ENCODE assay signal across 1 cellular context in the genomic region with DNA sequence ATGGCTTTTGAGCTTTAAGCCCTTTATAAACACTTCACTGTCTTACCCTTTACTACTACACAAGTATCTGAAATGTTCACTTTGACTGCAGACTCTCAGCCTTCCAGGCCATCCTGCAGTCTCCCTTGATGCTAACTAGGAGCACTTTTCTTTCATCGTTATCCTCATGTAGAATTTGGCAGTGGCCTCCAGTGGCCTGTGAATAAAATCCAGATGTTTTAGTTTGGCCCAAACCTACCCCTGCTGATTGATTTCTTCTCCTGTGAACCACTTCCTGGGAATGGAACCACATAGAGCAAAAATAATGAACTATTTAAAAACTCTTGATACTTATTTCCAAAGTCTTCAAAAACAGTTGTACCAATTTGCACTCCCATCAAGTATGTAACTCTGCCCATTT.
TF ChIP-seq lines count a peak whose summit lies in the region.

No MANE protein-coding gene starts in this region.

TF ChIP-seq in GM12878, 131 proteins besides CTCF, POLR2A, EP300 and RAD21 (continued from another document):
- TF ChIP-seq, protein P1, sequence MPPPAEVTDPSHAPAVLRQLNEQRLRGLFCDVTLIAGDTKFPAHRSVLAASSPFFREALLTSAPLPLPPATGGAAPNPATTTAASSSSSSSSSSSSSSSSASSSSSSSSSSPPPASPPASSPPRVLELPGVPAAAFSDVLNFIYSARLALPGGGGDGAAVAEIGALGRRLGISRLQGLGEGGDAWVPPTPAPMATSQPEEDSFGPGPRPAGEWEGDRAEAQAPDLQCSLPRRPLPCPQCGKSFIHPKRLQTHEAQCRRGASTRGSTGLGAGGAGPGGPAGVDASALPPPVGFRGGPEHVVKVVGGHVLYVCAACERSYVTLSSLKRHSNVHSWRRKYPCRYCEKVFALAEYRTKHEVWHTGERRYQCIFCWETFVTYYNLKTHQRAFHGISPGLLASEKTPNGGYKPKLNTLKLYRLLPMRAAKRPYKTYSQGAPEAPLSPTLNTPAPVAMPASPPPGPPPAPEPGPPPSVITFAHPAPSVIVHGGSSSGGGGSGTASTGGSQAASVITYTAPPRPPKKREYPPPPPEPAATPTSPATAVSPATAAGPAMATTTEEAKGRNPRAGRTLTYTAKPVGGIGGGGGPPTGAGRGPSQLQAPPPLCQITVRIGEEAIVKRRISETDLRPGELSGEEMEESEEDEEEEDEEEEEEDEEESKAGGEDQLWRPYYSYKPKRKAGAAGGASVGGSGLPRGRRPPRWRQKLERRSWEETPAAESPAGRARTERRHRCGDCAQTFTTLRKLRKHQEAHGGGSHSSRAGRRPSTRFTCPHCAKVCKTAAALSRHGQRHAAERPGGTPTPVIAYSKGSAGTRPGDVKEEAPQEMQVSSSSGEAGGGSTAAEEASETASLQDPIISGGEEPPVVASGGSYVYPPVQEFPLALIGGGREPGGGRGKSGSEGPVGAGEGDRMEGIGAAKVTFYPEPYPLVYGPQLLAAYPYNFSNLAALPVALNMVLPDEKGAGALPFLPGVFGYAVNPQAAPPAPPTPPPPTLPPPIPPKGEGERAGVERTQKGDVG (CRISPR knock-in tag; IDR thresholded peaks at IDR 0.05), result no peak
- no peak for TF ChIP-seq NR2C2 (IDR thresholded peaks at IDR 0.05; ENCODE audit: borderline replicate concordance, control insufficient read depth, insufficient read length, low read depth)
- TF ChIP-seq MYB (IDR thresholded peaks at IDR 0.05; ENCODE audit: borderline replicate concordance, low read depth, low read length), result no peak
- TF ChIP-seq MEF2A (IDR thresholded peaks at IDR 0.05; ENCODE audit: insufficient read depth, low read depth, low read length), result no peak
- no peak for TF ChIP-seq BMI1 (IDR thresholded peaks at IDR 0.05; ENCODE audit: borderline replicate concordance)
- no peak for TF ChIP-seq CBX5 (IDR thresholded peaks at IDR 0.05; ENCODE audit: low read depth)
- TF ChIP-seq IKZF2 (IDR thresholded peaks at IDR 0.05), result no peak
- no peak for TF ChIP-seq POLR2AphosphoS2 (IDR thresholded peaks at IDR 0.05; ENCODE audit: low read depth, low read length)
- no peak for TF ChIP-seq TCF7 (IDR thresholded peaks at IDR 0.05; ENCODE audit: borderline replicate concordance)
